24 cellular contexts compared by ENCODE assay signal in genomic region chr16:82236415-82236814, GRCh38.
DNase-seq lines count a peak whose midpoint lies in the region; ATAC-seq, FAIRE-seq and TF ChIP-seq lines count a peak whose summit lies in the region.
"Had no signal": no experiment of that assay in that cellular context is flagged by ENCODE, and none has a peak within 500 bp of the region (broad histone marks: within the 10 kb centered on the region; RNA-seq: fewer than 3 reads in every experiment).

No MANE protein-coding gene starts in this region.

- no peak overlapping the region for H3K4me2 ChIP-seq in GM12878 (ENCODE audit: control insufficient read depth, insufficient read depth)
- H3K4me2 ChIP-seq: GM23338, KMS-11, SK-N-SH had no signal

- no peaks in the 10 kb centered on the region for H3K9me3 Mint-ChIP-seq in naive thymus-derived CD4-positive, alpha-beta T cell
- no peaks in the 10 kb centered on the region for H3K9me3 Mint-ChIP-seq in activated CD4-positive, alpha-beta memory T cell treated with anti-CD3 and anti-CD28 coated beads, Interleukin-2, amount 10 ng/mL, durations not matched to agents 7 days and 5 days
- H3K9me3 Mint-ChIP-seq: GM23338, T-cell had no signal

- no peak overlapping the region for H3K4me3 Mint-ChIP-seq in naive thymus-derived CD4-positive, alpha-beta T cell
- H3K4me3 Mint-ChIP-seq in activated CD4-positive, alpha-beta memory T cell treated with anti-CD3 and anti-CD28 coated beads, Interleukin-2, amount 10 ng/mL, durations not matched to agents 7 days and 5 days = no peak overlapping the region
- H3K4me3 Mint-ChIP-seq: CD4-positive, CD25-positive, alpha-beta regulatory T cell; GM23338; T-cell had no signal

- no peak overlapping the region for H3K9ac ChIP-seq in GM12878 (ENCODE audit: control insufficient read depth, insufficient read depth, low read length)
- H3K9ac ChIP-seq: KMS-11, SK-N-SH had no signal

- in situ Hi-C loops in GM12878 (cut with MboI) = no loop called here

- RAD21 ChIA-PET in GM12878 (lab: Charles Lee; ENCODE audit: unreplicated experiment) = no interaction called here

- no peak for TF ChIP-seq CTCF in GM12878 (IDR thresholded peaks at IDR 0.05 in 2 of 3, conservative IDR thresholded peaks at IDR 0.05 in 1 of 3; ENCODE audit: control insufficient read depth in 2 of 3, extremely low read depth in 1 of 3, insufficient read depth in 1 of 3, low read depth in 3 of 3, low read length in 3 of 3)

- DNase-seq in GM12878 (ENCODE audit: low read depth, low spot score) = no peak
- DNase-seq in naive thymus-derived CD4-positive, alpha-beta T cell = no peak
- DNase-seq in activated CD4-positive, alpha-beta memory T cell treated with anti-CD3 and anti-CD28 coated beads, Interleukin-2, amount 10 ng/mL, durations not matched to agents 7 days and 5 days = no peak
- DNase-seq in glomerular visceral epithelial cell (ENCODE audit: extremely low spot score) = no peak
- DNase-seq: BE2C; CD4-positive, CD25-positive, alpha-beta regulatory T cell; COR-L47; HCEC 1CT; NCI-H1417; NCI-H187 treated with DMSO at 0.1 percent for 48 hours; NCI-H2227 treated with DMSO at 0.1 percent for 48 hours; NCI-H524; NCI-H82; SHP77 treated with DMSO at 0.1 percent for 48 hours; SK-N-SH; T-cell had no signal

- no TSS peak for BruUV-seq in GM12878 (replicated peaks; lab: Mats Ljungman, UMichigan)

- no peak overlapping the region for H3K4me3 ChIP-seq in GM12878
- no peak overlapping the region for H3K4me3 ChIP-seq in naive thymus-derived CD4-positive, alpha-beta T cell (ENCODE audit: low read length)
- H3K4me3 ChIP-seq: GM23338 had no signal

- no peaks in the 10 kb centered on the region for H3K79me2 ChIP-seq in GM12878 (ENCODE audit: control insufficient read depth, insufficient read depth, low read length)

- no peaks in the 10 kb centered on the region for H3K4me1 Mint-ChIP-seq in naive thymus-derived CD4-positive, alpha-beta T cell
- no peaks in the 10 kb centered on the region for H3K4me1 Mint-ChIP-seq in activated CD4-positive, alpha-beta memory T cell treated with anti-CD3 and anti-CD28 coated beads, Interleukin-2, amount 10 ng/mL, durations not matched to agents 7 days and 5 days
- H3K4me1 Mint-ChIP-seq: CD4-positive, CD25-positive, alpha-beta regulatory T cell; GM23338; T-cell had no signal

- no peak overlapping the region for H3K27ac Mint-ChIP-seq in naive thymus-derived CD4-positive, alpha-beta T cell
- H3K27ac Mint-ChIP-seq in activated CD4-positive, alpha-beta memory T cell treated with anti-CD3 and anti-CD28 coated beads, Interleukin-2, amount 10 ng/mL, durations not matched to agents 7 days and 5 days = no peak overlapping the region
- H3K27ac Mint-ChIP-seq: CD4-positive, CD25-positive, alpha-beta regulatory T cell; GM23338; T-cell had no signal

- peaks cover 0 to 10% of the 10 kb centered on the region in 2 experiments; a peak in 2 of 4 replicates for H3K27me3 ChIP-seq in GM12878 (replicated peaks in 1 of 2; ENCODE audit: control insufficient read depth in 2 of 2, insufficient read depth in 2 of 2, low read length in 1 of 2)
- H3K27me3 ChIP-seq in naive thymus-derived CD4-positive, alpha-beta T cell (ENCODE audit: control insufficient read depth in 2 of 2, insufficient read depth in 2 of 2, low read length in 2 of 2) = no peaks in the 10 kb centered on the region
- H3K27me3 ChIP-seq: BE2C had no signal

- no peaks in the 10 kb centered on the region; the same call in 2 of the 3 replicates for H3K9me3 ChIP-seq in GM12878 (replicated peaks; ENCODE audit: control insufficient read depth, insufficient read depth, low read length)
- no peaks in the 10 kb centered on the region for H3K9me3 ChIP-seq in naive thymus-derived CD4-positive, alpha-beta T cell (ENCODE audit: control insufficient read depth in 2 of 3, low read length in 3 of 3)
- H3K9me3 ChIP-seq: BE2C, SK-N-SH had no signal

- WGBS in GM12878 (ENCODE audit: insufficient coverage, insufficient replicate concordance, low lambda C conversion rate, missing lambda C conversion rate) = 3% methylated on average over 1 of the region's 1 CpG

- FAIRE-seq in GM12878 (lab: Jason Lieb, UNC) = peak; percentile 23
- FAIRE-seq: A204.1, G401.6 had no signal

- TF ChIP-seq POLR2A in GM12878 (IDR thresholded peaks at IDR 0.05; ENCODE audit: low read depth, low read length) = no peak

- H3K4me1 ChIP-seq in GM12878 (ENCODE audit: control insufficient read depth, insufficient read depth, low read length) = no peaks in the 10 kb centered on the region
- H3K4me1 ChIP-seq in naive thymus-derived CD4-positive, alpha-beta T cell (ENCODE audit: control insufficient read depth in 2 of 2, insufficient read depth in 2 of 2, low read length in 2 of 2) = no peaks in the 10 kb centered on the region
- H3K4me1 ChIP-seq: BE2C had no signal

- H3K27me3 Mint-ChIP-seq in naive thymus-derived CD4-positive, alpha-beta T cell = peaks cover 17 to 34% (median 24%) of the 10 kb centered on the region in 5 donors
- H3K27me3 Mint-ChIP-seq in activated CD4-positive, alpha-beta memory T cell treated with anti-CD3 and anti-CD28 coated beads, Interleukin-2, amount 10 ng/mL, durations not matched to agents 7 days and 5 days = peaks cover 36% of the 10 kb centered on the region

- H3K36me3 ChIP-seq in GM12878 (ENCODE audit: control insufficient read depth in 2 of 2, insufficient read depth in 2 of 2, low read length in 1 of 2) = no peaks in the 10 kb centered on the region
- H3K36me3 ChIP-seq in naive thymus-derived CD4-positive, alpha-beta T cell (ENCODE audit: control insufficient read depth in 2 of 3, insufficient read depth in 3 of 3, low read length in 3 of 3) = no peaks in the 10 kb centered on the region
- H3K36me3 ChIP-seq: BE2C had no signal

- CTCF ChIA-PET in GM12878 (lab: Yijun Ruan, JAX) = no interaction called here
- CTCF ChIA-PET in naive thymus-derived CD4-positive, alpha-beta T cell (lab: Charles Lee) = interaction anchor here (0.9 kb wide), 1 partner anchor 17 kb away, joined by 3 read pairs; no protein-coding TSS in a partner anchor
- CTCF ChIA-PET in activated CD4-positive, alpha-beta memory T cell treated with anti-CD3 and anti-CD28 coated beads, Interleukin-2, amount 10 ng/mL, durations not matched to agents 7 days and 5 days (lab: Charles Lee) = interaction anchor here (1.4 kb wide), 1 partner anchor 11 kb away, joined by 4 read pairs; no protein-coding TSS in a partner anchor

- H3K27ac ChIP-seq in GM12878 (ENCODE audit: control insufficient read depth, insufficient read depth) = no peak overlapping the region
- no peak overlapping the region for H3K27ac ChIP-seq in naive thymus-derived CD4-positive, alpha-beta T cell (ENCODE audit: low read depth, low read length)
- H3K27ac ChIP-seq: HL-60, KMS-11 had no signal

- ATAC-seq in GM18502 (IDR thresholded peaks at IDR 0.05; ENCODE audit: poor library complexity, unreplicated experiment) (peak; percentile 62), GM19463 (IDR thresholded peaks at IDR 0.05; ENCODE audit: unreplicated experiment) (peak; percentile 48), HG02870 (IDR thresholded peaks at IDR 0.05; ENCODE audit: unreplicated experiment) (peak; percentile 51), GM12878 (0 out of 3 replicates have a peak, but pooled peaks have one; percentile 40)
- ATAC-seq in naive thymus-derived CD4-positive, alpha-beta T cell = no peak
- ATAC-seq: GM23338, T-cell had no signal

- intact Hi-C loops in GM12878 (cut with micrococcal nuclease; ENCODE audit: unreplicated experiment) = loop anchor here (10.0 kb wide), 1 partner anchor 872 kb away; no protein-coding TSS in a partner anchor
- intact Hi-C loops in naive thymus-derived CD4-positive, alpha-beta T cell (cut with micrococcal nuclease) = no loop called here

- H3K36me3 Mint-ChIP-seq in naive thymus-derived CD4-positive, alpha-beta T cell = no peaks in the 10 kb centered on the region
- no peaks in the 10 kb centered on the region for H3K36me3 Mint-ChIP-seq in activated CD4-positive, alpha-beta memory T cell treated with anti-CD3 and anti-CD28 coated beads, Interleukin-2, amount 10 ng/mL, durations not matched to agents 7 days and 5 days (ENCODE audit: low read depth)
- H3K36me3 Mint-ChIP-seq: CD4-positive, CD25-positive, alpha-beta regulatory T cell; T-cell had no signal

- TF ChIP-seq RAD21 in GM12878 (IDR thresholded peaks at IDR 0.05; ENCODE audit: insufficient read depth, low read depth, low read length) = no peak

- POLR2A ChIA-PET in GM12878 (lab: Charles Lee) = no interaction called here
- POLR2A ChIA-PET in naive thymus-derived CD4-positive, alpha-beta T cell (lab: Charles Lee) = no interaction called here
- POLR2A ChIA-PET in activated CD4-positive, alpha-beta memory T cell treated with anti-CD3 and anti-CD28 coated beads, Interleukin-2, amount 10 ng/mL, durations not matched to agents 7 days and 5 days (lab: Charles Lee) = no interaction called here

- SMC1A ChIA-PET in GM12878 (lab: Charles Lee; ENCODE audit: uncharacterized antibody, unreplicated experiment) = no interaction called here

- no peaks in the 10 kb centered on the region for H4K20me1 ChIP-seq in GM12878 (ENCODE audit: control insufficient read depth, insufficient read depth)

- no peak for TF ChIP-seq EP300 in GM12878 (IDR thresholded peaks at IDR 0.05; ENCODE audit: borderline replicate concordance in 1 of 2, control insufficient read depth in 1 of 2, low read depth in 2 of 2, low read length in 2 of 2)

- no peak overlapping the region for H2AFZ ChIP-seq in GM12878 (ENCODE audit: control insufficient read depth, low read depth, low read length)
- H2AFZ ChIP-seq: GM23338 had no signal

TF ChIP-seq in GM12878, 131 proteins besides CTCF, POLR2A, EP300 and RAD21:
- TF ChIP-seq ZNF24 (IDR thresholded peaks at IDR 0.05) = no peak
- no peak for TF ChIP-seq RAD51 (IDR thresholded peaks at IDR 0.05)
- peak; percentile 20 for TF ChIP-seq MEF2B (IDR thresholded peaks at IDR 0.05; ENCODE audit: partially characterized antibody, poor library complexity, severe bottlenecking)
- 0 out of 2 replicates have a peak, but pooled peaks have one; percentile 27 for TF ChIP-seq MEF2A (IDR thresholded peaks at IDR 0.05; ENCODE audit: insufficient read depth, low read depth, low read length)
